Comparison of ENCODE assay signal across 1 cellular context in genomic region chr15:89087830-89088604, GRCh38.
TF ChIP-seq lines count a peak whose summit lies in the region.

A gene with protein sequence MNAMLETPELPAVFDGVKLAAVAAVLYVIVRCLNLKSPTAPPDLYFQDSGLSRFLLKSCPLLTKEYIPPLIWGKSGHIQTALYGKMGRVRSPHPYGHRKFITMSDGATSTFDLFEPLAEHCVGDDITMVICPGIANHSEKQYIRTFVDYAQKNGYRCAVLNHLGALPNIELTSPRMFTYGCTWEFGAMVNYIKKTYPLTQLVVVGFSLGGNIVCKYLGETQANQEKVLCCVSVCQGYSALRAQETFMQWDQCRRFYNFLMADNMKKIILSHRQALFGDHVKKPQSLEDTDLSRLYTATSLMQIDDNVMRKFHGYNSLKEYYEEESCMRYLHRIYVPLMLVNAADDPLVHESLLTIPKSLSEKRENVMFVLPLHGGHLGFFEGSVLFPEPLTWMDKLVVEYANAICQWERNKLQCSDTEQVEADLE (plus strand): TSS chr15:89088456. CDS start chr15:89116328, 27,872 bp downstream.

TF ChIP-seq in HepG2, 621 proteins besides CTCF, POLR2A, EP300 and RAD21 (continued from another document and continues in another):
- TF ChIP-seq, protein P1, sequence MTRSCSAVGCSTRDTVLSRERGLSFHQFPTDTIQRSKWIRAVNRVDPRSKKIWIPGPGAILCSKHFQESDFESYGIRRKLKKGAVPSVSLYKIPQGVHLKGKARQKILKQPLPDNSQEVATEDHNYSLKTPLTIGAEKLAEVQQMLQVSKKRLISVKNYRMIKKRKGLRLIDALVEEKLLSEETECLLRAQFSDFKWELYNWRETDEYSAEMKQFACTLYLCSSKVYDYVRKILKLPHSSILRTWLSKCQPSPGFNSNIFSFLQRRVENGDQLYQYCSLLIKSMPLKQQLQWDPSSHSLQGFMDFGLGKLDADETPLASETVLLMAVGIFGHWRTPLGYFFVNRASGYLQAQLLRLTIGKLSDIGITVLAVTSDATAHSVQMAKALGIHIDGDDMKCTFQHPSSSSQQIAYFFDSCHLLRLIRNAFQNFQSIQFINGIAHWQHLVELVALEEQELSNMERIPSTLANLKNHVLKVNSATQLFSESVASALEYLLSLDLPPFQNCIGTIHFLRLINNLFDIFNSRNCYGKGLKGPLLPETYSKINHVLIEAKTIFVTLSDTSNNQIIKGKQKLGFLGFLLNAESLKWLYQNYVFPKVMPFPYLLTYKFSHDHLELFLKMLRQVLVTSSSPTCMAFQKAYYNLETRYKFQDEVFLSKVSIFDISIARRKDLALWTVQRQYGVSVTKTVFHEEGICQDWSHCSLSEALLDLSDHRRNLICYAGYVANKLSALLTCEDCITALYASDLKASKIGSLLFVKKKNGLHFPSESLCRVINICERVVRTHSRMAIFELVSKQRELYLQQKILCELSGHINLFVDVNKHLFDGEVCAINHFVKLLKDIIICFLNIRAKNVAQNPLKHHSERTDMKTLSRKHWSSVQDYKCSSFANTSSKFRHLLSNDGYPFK (CRISPR knock-in tag; IDR thresholded peaks at IDR 0.05; ENCODE audit: borderline replicate concordance) = no peak
- TF ChIP-seq ZNF496 (CRISPR knock-in tag; IDR thresholded peaks at IDR 0.05; ENCODE audit: insufficient replicate concordance) = no peak
- no peak for TF ChIP-seq ATF2 (CRISPR knock-in tag; IDR thresholded peaks at IDR 0.05)
- TF ChIP-seq ZNF615 (CRISPR knock-in tag; IDR thresholded peaks at IDR 0.05; ENCODE audit: borderline replicate concordance) = no peak
- TF ChIP-seq ZNF232 (CRISPR knock-in tag; IDR thresholded peaks at IDR 0.05; ENCODE audit: borderline replicate concordance) = no peak
- TF ChIP-seq ZSCAN12 (CRISPR knock-in tag; IDR thresholded peaks at IDR 0.05) = no peak
- no peak for TF ChIP-seq ZNF354B (CRISPR knock-in tag; IDR thresholded peaks at IDR 0.05)
- TF ChIP-seq ZFP90 (CRISPR knock-in tag; IDR thresholded peaks at IDR 0.05; ENCODE audit: borderline replicate concordance) = no peak
- no peak for TF ChIP-seq PAF1 (CRISPR knock-in tag; IDR thresholded peaks at IDR 0.05)
- TF ChIP-seq ZNF143 (CRISPR knock-in tag; IDR thresholded peaks at IDR 0.05) = no peak
- TF ChIP-seq TSC22D2 (CRISPR knock-in tag; IDR thresholded peaks at IDR 0.05; ENCODE audit: borderline replicate concordance) = no peak
- TF ChIP-seq KLF12 (CRISPR knock-in tag; IDR thresholded peaks at IDR 0.05; ENCODE audit: borderline replicate concordance) = no peak; the same call in 1 of the 2 replicates
- TF ChIP-seq POGZ (CRISPR knock-in tag; IDR thresholded peaks at IDR 0.05) = peak; percentile 82
- TF ChIP-seq PTBP1 (IDR thresholded peaks at IDR 0.05; ENCODE audit: low read depth, low read length, poor library complexity, severe bottlenecking) = no peak
- TF ChIP-seq MEIS1 (CRISPR knock-in tag; IDR thresholded peaks at IDR 0.05; ENCODE audit: borderline replicate concordance) = no peak; the same call in 1 of the 2 replicates
- no peak for TF ChIP-seq FOXM1 (CRISPR knock-in tag; IDR thresholded peaks at IDR 0.05)
- TF ChIP-seq, protein P2, sequence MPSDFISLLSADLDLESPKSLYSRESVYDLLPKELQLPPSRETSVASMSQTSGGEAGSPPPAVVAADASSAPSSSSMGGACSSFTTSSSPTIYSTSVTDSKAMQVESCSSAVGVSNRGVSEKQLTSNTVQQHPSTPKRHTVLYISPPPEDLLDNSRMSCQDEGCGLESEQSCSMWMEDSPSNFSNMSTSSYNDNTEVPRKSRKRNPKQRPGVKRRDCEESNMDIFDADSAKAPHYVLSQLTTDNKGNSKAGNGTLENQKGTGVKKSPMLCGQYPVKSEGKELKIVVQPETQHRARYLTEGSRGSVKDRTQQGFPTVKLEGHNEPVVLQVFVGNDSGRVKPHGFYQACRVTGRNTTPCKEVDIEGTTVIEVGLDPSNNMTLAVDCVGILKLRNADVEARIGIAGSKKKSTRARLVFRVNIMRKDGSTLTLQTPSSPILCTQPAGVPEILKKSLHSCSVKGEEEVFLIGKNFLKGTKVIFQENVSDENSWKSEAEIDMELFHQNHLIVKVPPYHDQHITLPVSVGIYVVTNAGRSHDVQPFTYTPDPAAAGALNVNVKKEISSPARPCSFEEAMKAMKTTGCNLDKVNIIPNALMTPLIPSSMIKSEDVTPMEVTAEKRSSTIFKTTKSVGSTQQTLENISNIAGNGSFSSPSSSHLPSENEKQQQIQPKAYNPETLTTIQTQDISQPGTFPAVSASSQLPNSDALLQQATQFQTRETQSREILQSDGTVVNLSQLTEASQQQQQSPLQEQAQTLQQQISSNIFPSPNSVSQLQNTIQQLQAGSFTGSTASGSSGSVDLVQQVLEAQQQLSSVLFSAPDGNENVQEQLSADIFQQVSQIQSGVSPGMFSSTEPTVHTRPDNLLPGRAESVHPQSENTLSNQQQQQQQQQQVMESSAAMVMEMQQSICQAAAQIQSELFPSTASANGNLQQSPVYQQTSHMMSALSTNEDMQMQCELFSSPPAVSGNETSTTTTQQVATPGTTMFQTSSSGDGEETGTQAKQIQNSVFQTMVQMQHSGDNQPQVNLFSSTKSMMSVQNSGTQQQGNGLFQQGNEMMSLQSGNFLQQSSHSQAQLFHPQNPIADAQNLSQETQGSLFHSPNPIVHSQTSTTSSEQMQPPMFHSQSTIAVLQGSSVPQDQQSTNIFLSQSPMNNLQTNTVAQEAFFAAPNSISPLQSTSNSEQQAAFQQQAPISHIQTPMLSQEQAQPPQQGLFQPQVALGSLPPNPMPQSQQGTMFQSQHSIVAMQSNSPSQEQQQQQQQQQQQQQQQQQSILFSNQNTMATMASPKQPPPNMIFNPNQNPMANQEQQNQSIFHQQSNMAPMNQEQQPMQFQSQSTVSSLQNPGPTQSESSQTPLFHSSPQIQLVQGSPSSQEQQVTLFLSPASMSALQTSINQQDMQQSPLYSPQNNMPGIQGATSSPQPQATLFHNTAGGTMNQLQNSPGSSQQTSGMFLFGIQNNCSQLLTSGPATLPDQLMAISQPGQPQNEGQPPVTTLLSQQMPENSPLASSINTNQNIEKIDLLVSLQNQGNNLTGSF (CRISPR knock-in tag; IDR thresholded peaks at IDR 0.05) = no peak
- TF ChIP-seq ZNF558 (CRISPR knock-in tag; IDR thresholded peaks at IDR 0.05; ENCODE audit: borderline replicate concordance) = no peak
- no peak for TF ChIP-seq ZNF567 (CRISPR knock-in tag; IDR thresholded peaks at IDR 0.05; ENCODE audit: borderline replicate concordance)
- peak; percentile 18; the same call in 1 of the 2 replicates for TF ChIP-seq TGIF2 (CRISPR knock-in tag; IDR thresholded peaks at IDR 0.05)
- TF ChIP-seq ZBTB7B (CRISPR knock-in tag; IDR thresholded peaks at IDR 0.05) = peak; percentile 31
- no peak for TF ChIP-seq SSRP1 (CRISPR knock-in tag; IDR thresholded peaks at IDR 0.05)
- TF ChIP-seq MATR3 (CRISPR knock-in tag; IDR thresholded peaks at IDR 0.05) = no peak
- no peak for TF ChIP-seq ZNF329 (CRISPR knock-in tag; IDR thresholded peaks at IDR 0.05; ENCODE audit: low read depth)
- peak; percentile 86 for TF ChIP-seq RFX1 (IDR thresholded peaks at IDR 0.05)
- 0 out of 2 replicates have a peak, but pooled peaks have one; percentile 66 for TF ChIP-seq ESRRA (CRISPR knock-in tag; IDR thresholded peaks at IDR 0.05; ENCODE audit: low read depth)
- TF ChIP-seq ZFP36L1 (CRISPR knock-in tag; IDR thresholded peaks at IDR 0.05) = no peak
- no peak for TF ChIP-seq ZNF546 (CRISPR knock-in tag; conservative IDR thresholded peaks at IDR 0.05)
- TF ChIP-seq, protein P3, sequence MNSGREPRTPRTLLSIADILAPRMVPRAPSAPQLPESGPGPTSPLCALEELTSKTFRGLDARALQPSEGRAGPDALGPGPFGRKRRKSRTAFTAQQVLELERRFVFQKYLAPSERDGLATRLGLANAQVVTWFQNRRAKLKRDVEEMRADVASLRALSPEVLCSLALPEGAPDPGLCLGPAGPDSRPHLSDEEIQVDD (CRISPR knock-in tag; IDR thresholded peaks at IDR 0.05; ENCODE audit: borderline replicate concordance) = no peak
- TF ChIP-seq KMT2A (CRISPR knock-in tag; IDR thresholded peaks at IDR 0.05) = 0 out of 2 replicates have a peak, but pooled peaks have one; percentile 42
- no peak for TF ChIP-seq SRSF1 (optimal IDR thresholded peaks at IDR 0.05; ENCODE audit: low read depth, low read length)
- 0 out of 2 replicates have a peak, but pooled peaks have one; percentile 50 for TF ChIP-seq KDM5B (CRISPR knock-in tag; IDR thresholded peaks at IDR 0.05; ENCODE audit: borderline replicate concordance)
- TF ChIP-seq, protein P4, sequence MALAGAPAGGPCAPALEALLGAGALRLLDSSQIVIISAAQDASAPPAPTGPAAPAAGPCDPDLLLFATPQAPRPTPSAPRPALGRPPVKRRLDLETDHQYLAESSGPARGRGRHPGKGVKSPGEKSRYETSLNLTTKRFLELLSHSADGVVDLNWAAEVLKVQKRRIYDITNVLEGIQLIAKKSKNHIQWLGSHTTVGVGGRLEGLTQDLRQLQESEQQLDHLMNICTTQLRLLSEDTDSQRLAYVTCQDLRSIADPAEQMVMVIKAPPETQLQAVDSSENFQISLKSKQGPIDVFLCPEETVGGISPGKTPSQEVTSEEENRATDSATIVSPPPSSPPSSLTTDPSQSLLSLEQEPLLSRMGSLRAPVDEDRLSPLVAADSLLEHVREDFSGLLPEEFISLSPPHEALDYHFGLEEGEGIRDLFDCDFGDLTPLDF (CRISPR knock-in tag; IDR thresholded peaks at IDR 0.05) = peak; percentile 79
- TF ChIP-seq ZNF468 (CRISPR knock-in tag; IDR thresholded peaks at IDR 0.05) = no peak
- TF ChIP-seq THYN1 (CRISPR knock-in tag; IDR thresholded peaks at IDR 0.05; ENCODE audit: borderline replicate concordance, low read depth) = no peak
- TF ChIP-seq, protein P5, sequence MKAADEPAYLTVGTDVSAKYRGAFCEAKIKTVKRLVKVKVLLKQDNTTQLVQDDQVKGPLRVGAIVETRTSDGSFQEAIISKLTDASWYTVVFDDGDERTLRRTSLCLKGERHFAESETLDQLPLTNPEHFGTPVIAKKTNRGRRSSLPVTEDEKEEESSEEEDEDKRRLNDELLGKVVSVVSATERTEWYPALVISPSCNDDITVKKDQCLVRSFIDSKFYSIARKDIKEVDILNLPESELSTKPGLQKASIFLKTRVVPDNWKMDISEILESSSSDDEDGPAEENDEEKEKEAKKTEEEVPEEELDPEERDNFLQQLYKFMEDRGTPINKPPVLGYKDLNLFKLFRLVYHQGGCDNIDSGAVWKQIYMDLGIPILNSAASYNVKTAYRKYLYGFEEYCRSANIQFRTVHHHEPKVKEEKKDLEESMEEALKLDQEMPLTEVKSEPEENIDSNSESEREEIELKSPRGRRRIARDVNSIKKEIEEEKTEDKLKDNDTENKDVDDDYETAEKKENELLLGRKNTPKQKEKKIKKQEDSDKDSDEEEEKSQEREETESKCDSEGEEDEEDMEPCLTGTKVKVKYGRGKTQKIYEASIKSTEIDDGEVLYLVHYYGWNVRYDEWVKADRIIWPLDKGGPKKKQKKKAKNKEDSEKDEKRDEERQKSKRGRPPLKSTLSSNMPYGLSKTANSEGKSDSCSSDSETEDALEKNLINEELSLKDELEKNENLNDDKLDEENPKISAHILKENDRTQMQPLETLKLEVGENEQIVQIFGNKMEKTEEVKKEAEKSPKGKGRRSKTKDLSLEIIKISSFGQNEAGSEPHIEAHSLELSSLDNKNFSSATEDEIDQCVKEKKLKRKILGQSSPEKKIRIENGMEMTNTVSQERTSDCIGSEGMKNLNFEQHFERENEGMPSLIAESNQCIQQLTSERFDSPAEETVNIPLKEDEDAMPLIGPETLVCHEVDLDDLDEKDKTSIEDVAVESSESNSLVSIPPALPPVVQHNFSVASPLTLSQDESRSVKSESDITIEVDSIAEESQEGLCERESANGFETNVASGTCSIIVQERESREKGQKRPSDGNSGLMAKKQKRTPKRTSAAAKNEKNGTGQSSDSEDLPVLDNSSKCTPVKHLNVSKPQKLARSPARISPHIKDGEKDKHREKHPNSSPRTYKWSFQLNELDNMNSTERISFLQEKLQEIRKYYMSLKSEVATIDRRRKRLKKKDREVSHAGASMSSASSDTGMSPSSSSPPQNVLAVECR (CRISPR knock-in tag; IDR thresholded peaks at IDR 0.05; ENCODE audit: borderline replicate concordance) = peak; percentile 75; the same call in 1 of the 2 replicates
- TF ChIP-seq AHDC1 (CRISPR knock-in tag; IDR thresholded peaks at IDR 0.05; ENCODE audit: borderline replicate concordance) = no peak; the same call in 1 of the 2 replicates
- TF ChIP-seq GFI1 (CRISPR knock-in tag; IDR thresholded peaks at IDR 0.05; ENCODE audit: borderline replicate concordance) = no peak
